Comparison of ENCODE assay signal across 8 cellular contexts in genomic region chr7:30284298-30285066, GRCh38. TPM values are rescaled to one million over a fixed set of nuclear protein-coding genes. Genes with fewer than 3 reads are reported as not detected.
DNase-seq lines count a peak whose midpoint lies in the region; TF ChIP-seq lines count a peak whose summit lies in the region.

ZNRF2 (plus strand) TSS chr7:30284597; CDS start chr7:30285358, 761 bp downstream.

- no peaks in the 10 kb centered on the region for H3K36me3 Mint-ChIP-seq in nephron (ENCODE audit: low read depth)
- peaks cover 9% of the 10 kb centered on the region for H3K36me3 Mint-ChIP-seq in stimulated activated naive CD8-positive, alpha-beta T cell treated with anti-CD3 and anti-CD28 coated beads, Interleukin-15, Interleukin-2, amounts not matched to agents 100 ng/mL and 50 ng/mL, for 24 hours (ENCODE audit: low read depth)

- H3K9me3 Mint-ChIP-seq in nephron: no peaks in the 10 kb centered on the region
- no peaks in the 10 kb centered on the region for H3K9me3 Mint-ChIP-seq in stimulated activated naive CD8-positive, alpha-beta T cell treated with anti-CD3 and anti-CD28 coated beads, Interleukin-15, Interleukin-2, amounts not matched to agents 100 ng/mL and 50 ng/mL, for 24 hours

- POLR2A ChIA-PET in RWPE1 (lab: Yijun Ruan, JAX; ENCODE audit: low non-redundant PET): no interaction called here

- H3K4me3 ChIP-seq in LNCaP clone FGC (ENCODE audit: low read depth, low read length): peak within 1 kb of the TSS; percentile 64
- H3K4me3 ChIP-seq in fibroblast of pulmonary artery (replicated peaks; ENCODE audit: low read depth, low read length): peak within 1 kb of the TSS; percentile 82

- no peaks in the 10 kb centered on the region for H3K27me3 Mint-ChIP-seq in nephron (ENCODE audit: low read depth)
- H3K27me3 Mint-ChIP-seq in stimulated activated naive CD8-positive, alpha-beta T cell treated with anti-CD3 and anti-CD28 coated beads, Interleukin-15, Interleukin-2, amounts not matched to agents 100 ng/mL and 50 ng/mL, for 24 hours: no peaks in the 10 kb centered on the region

- CTCF ChIA-PET in RWPE1 (lab: Yijun Ruan, JAX): interaction anchor here (0.5 to 1.9 kb wide), 3 partner anchors 120 to 716 kb away, joined by 3 to 7 read pairs (median 3); no protein-coding TSS in a partner anchor

- DNase-seq in ELF-1 (ENCODE audit: low read depth, low spot score) (peak; percentile 99), H4 (ENCODE audit: low spot score) (peak; percentile 100), LNCaP clone FGC (ENCODE audit: low read depth) (peak; percentile 99), RWPE1 (ENCODE audit: low spot score) (peak; percentile 99), fibroblast of pulmonary artery (ENCODE audit: low read depth) (peak; percentile 99)
- DNase-seq in activated T-helper 9 cell treated with anti-CD3 and anti-CD28 coated beads, Interleukin-2, amount 50 U/mL, for 16 hours (ENCODE audit: low read depth): peak; percentile 98

- H3K27ac ChIP-seq in RWPE1: peak within 1 kb of the TSS; percentile 100

- TF ChIP-seq CTCF in LNCaP clone FGC (IDR thresholded peaks at IDR 0.05; ENCODE audit: control insufficient read depth, extremely low read depth, insufficient read depth) (peak; percentile 35; the same call in 1 of the 2 replicates), RWPE1 (conservative IDR thresholded peaks at IDR 0.05; ENCODE audit: low read depth) (peak; percentile 64), fibroblast of pulmonary artery (IDR thresholded peaks at IDR 0.05; ENCODE audit: low read length, missing control alignments) (peak; percentile 10), nephron (IDR thresholded peaks at IDR 0.05; ENCODE audit: unreplicated experiment in 3 of 3) (peak; percentile 39 to 57 (median 45))

- H3K4me3 Mint-ChIP-seq in nephron: peak within 1 kb of the TSS; percentile 83 to 89 (median 88)
- H3K4me3 Mint-ChIP-seq in stimulated activated naive CD8-positive, alpha-beta T cell treated with anti-CD3 and anti-CD28 coated beads, Interleukin-15, Interleukin-2, amounts not matched to agents 100 ng/mL and 50 ng/mL, for 24 hours: peak within 1 kb of the TSS; percentile 80

- peak within 1 kb of the TSS; percentile 92 to 97 (median 96) for H3K27ac Mint-ChIP-seq in nephron
- H3K27ac Mint-ChIP-seq in stimulated activated naive CD8-positive, alpha-beta T cell treated with anti-CD3 and anti-CD28 coated beads, Interleukin-15, Interleukin-2, amounts not matched to agents 100 ng/mL and 50 ng/mL, for 24 hours: peak within 1 kb of the TSS; percentile 82

- peaks cover 36% of the 10 kb centered on the region for H3K4me1 Mint-ChIP-seq in nephron
- H3K4me1 Mint-ChIP-seq in stimulated activated naive CD8-positive, alpha-beta T cell treated with anti-CD3 and anti-CD28 coated beads, Interleukin-15, Interleukin-2, amounts not matched to agents 100 ng/mL and 50 ng/mL, for 24 hours (ENCODE audit: low read depth): peaks cover 55% of the 10 kb centered on the region

RNA-seq across cellular contexts. Expression of gene ZNRF2, which starts in this region (rescaled TPM):
- 12.7 and 13.6 TPM in 2 replicates for total RNA-seq in H4 (2014; rRNA removed; shearing (Covaris generic))

Comparison
In these comparisons a context has a peak if more than half of its experiments do, and no peak if none do; other contexts are left out.
1. Peak in every context shown above with its lines: DNase-seq, H3K4me3 ChIP-seq and H3K27ac ChIP-seq.
2. CTCF ChIP-seq: peak in every context shown above with its lines; median percentile 64 in RWPE1; 45 in nephron; 35 in LNCaP clone FGC; 10 in fibroblast of pulmonary artery.